21 cellular contexts compared by ENCODE assay signal in the genomic region with DNA sequence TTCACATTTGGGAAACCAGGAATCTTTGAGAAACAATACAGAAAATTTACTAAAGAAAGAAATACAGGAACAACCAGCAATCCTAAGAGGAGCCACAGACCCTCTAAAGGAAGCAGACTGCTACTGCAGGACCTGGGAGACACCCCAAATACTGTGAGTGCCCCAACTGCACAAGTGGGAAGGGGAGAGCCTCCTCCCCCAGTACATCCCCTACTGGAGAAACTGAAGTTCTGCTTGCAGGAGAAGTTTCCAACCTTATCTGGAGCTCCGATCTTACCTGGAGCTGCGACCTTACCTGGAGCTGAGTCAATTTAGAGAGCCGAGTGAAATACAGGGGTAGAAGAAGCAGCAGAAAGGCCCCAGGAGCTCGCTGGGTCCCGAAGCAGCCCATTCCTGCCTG.
"Had no signal": no experiment of that assay in that cellular context is flagged by ENCODE, and none has a peak within 500 bp of the region (broad histone marks: within the 10 kb centered on the region; RNA-seq: fewer than 3 reads in every experiment).

No MANE protein-coding gene starts in this region.

- H3K27me3 ChIP-seq: esophagus squamous epithelium, right atrium auricular region, stomach, thyroid gland, upper lobe of left lung, vagina had no signal

- H3K27me3 Mint-ChIP-seq: activated CD4-positive, alpha-beta memory T cell treated with anti-CD3 and anti-CD28 coated beads for 36 hours; activated CD4-positive, alpha-beta T cell treated with anti-CD3 and anti-CD28 coated beads, Interleukin-2, amount 10 ng/mL, durations not matched to agents 24 days and 14 days; activated naive CD4-positive, alpha-beta T cell treated with anti-CD3 and anti-CD28 coated beads, Interleukin-2, amount 10 ng/mL, durations not matched to agents 7 days and 5 days; activated naive CD8-positive, alpha-beta T cell treated with anti-CD3 and anti-CD28 coated beads, Interleukin-2, amount 10 ng/mL, durations not matched to agents 7 days and 5 days; activated T-cell treated with anti-CD3 and anti-CD28 coated beads, Interleukin-2, amount 50 U/mL, for 24 hours; naive B cell; stimulated activated naive B cell treated with anti-CD40 and anti-IgM and Interleukin-4, amounts not matched to agents 10 μg/mL and 1 μg/mL and 100 μg/mL, for 72 hours had no signal

- H3K4me3 Mint-ChIP-seq: activated CD4-positive, alpha-beta memory T cell treated with anti-CD3 and anti-CD28 coated beads for 36 hours; activated CD4-positive, alpha-beta T cell treated with anti-CD3 and anti-CD28 coated beads, Interleukin-2, amount 10 ng/mL, durations not matched to agents 24 days and 14 days; activated naive CD4-positive, alpha-beta T cell treated with anti-CD3 and anti-CD28 coated beads, Interleukin-2, amount 10 ng/mL, durations not matched to agents 7 days and 5 days; activated naive CD8-positive, alpha-beta T cell treated with anti-CD3 and anti-CD28 coated beads, Interleukin-2, amount 10 ng/mL, durations not matched to agents 7 days and 5 days; activated T-cell treated with anti-CD3 and anti-CD28 coated beads, Interleukin-2, amount 50 U/mL, for 24 hours; mesothelial cell of epicardium; naive B cell; stimulated activated naive B cell treated with anti-CD40 and anti-IgM and Interleukin-4, amounts not matched to agents 10 μg/mL and 1 μg/mL and 100 μg/mL, for 72 hours had no signal

- DNase-seq: activated CD4-positive, alpha-beta memory T cell treated with anti-CD3 and anti-CD28 coated beads for 36 hours; activated CD4-positive, alpha-beta T cell treated with anti-CD3 and anti-CD28 coated beads, Interleukin-2, amount 10 ng/mL, durations not matched to agents 24 days and 14 days; activated CD8-positive, alpha-beta memory T cell treated with anti-CD3 and anti-CD28 coated beads, Interleukin-2, amount 50 U/mL, for 48 hours; activated gamma-delta T cell; activated naive CD4-positive, alpha-beta T cell treated with anti-CD3 and anti-CD28 coated beads, Interleukin-2, amount 10 ng/mL, durations not matched to agents 7 days and 5 days; activated naive CD8-positive, alpha-beta T cell treated with anti-CD3 and anti-CD28 coated beads, Interleukin-2, amount 10 ng/mL, durations not matched to agents 7 days and 5 days; activated T-cell treated with anti-CD3 and anti-CD28 coated beads, Interleukin-2, amount 50 U/mL, for 24 hours; caudate nucleus; esophagus squamous epithelium; mammary epithelial cell; naive B cell; stimulated activated CD4-positive, alpha-beta T cell treated with anti-CD3 and anti-CD28 coated beads, Interleukin-1b, Interleukin-23, amount 100 ng/mL, for 48 hours; stimulated activated naive B cell treated with anti-CD40 and anti-IgM and Interleukin-4, amounts not matched to agents 10 μg/mL and 1 μg/mL and 100 μg/mL, for 72 hours; stomach; thyroid gland; upper lobe of left lung had no signal

- ATAC-seq: activated CD4-positive, CD25-positive, alpha-beta regulatory T cell treated with anti-CD3 and anti-CD28 coated beads, Interleukin-2, amount 50 U/mL, for 24 hours; stimulated activated naive B cell treated with anti-CD40 and anti-IgM and Interleukin-4, amounts not matched to agents 10 μg/mL and 1 μg/mL and 100 μg/mL, for 72 hours had no signal

- H3K27ac ChIP-seq: esophagus squamous epithelium, right atrium auricular region, stomach, thyroid gland, upper lobe of left lung, vagina had no signal

- H3K9me3 Mint-ChIP-seq: activated CD4-positive, alpha-beta memory T cell treated with anti-CD3 and anti-CD28 coated beads for 36 hours; activated naive CD4-positive, alpha-beta T cell treated with anti-CD3 and anti-CD28 coated beads, Interleukin-2, amount 10 ng/mL, durations not matched to agents 7 days and 5 days had no signal

- H3K9me3 ChIP-seq: esophagus squamous epithelium, right atrium auricular region, stomach, thyroid gland, upper lobe of left lung, vagina had no signal

- H3K36me3 Mint-ChIP-seq: activated CD4-positive, alpha-beta memory T cell treated with anti-CD3 and anti-CD28 coated beads for 36 hours; activated naive CD4-positive, alpha-beta T cell treated with anti-CD3 and anti-CD28 coated beads, Interleukin-2, amount 10 ng/mL, durations not matched to agents 7 days and 5 days; activated naive CD8-positive, alpha-beta T cell treated with anti-CD3 and anti-CD28 coated beads, Interleukin-2, amount 10 ng/mL, durations not matched to agents 7 days and 5 days; naive B cell; stimulated activated naive B cell treated with anti-CD40 and anti-IgM and Interleukin-4, amounts not matched to agents 10 μg/mL and 1 μg/mL and 100 μg/mL, for 72 hours had no signal

- H3K27ac Mint-ChIP-seq: activated CD4-positive, alpha-beta memory T cell treated with anti-CD3 and anti-CD28 coated beads for 36 hours; activated CD4-positive, alpha-beta T cell treated with anti-CD3 and anti-CD28 coated beads, Interleukin-2, amount 10 ng/mL, durations not matched to agents 24 days and 14 days; activated naive CD4-positive, alpha-beta T cell treated with anti-CD3 and anti-CD28 coated beads, Interleukin-2, amount 10 ng/mL, durations not matched to agents 7 days and 5 days; activated naive CD8-positive, alpha-beta T cell treated with anti-CD3 and anti-CD28 coated beads, Interleukin-2, amount 10 ng/mL, durations not matched to agents 7 days and 5 days; activated T-cell treated with anti-CD3 and anti-CD28 coated beads, Interleukin-2, amount 50 U/mL, for 24 hours; mesothelial cell of epicardium; naive B cell; stimulated activated naive B cell treated with anti-CD40 and anti-IgM and Interleukin-4, amounts not matched to agents 10 μg/mL and 1 μg/mL and 100 μg/mL, for 72 hours had no signal

- H3K4me2 ChIP-seq: smooth muscle cell had no signal

- H3K4me1 Mint-ChIP-seq: activated CD4-positive, alpha-beta T cell treated with anti-CD3 and anti-CD28 coated beads, Interleukin-2, amount 10 ng/mL, durations not matched to agents 24 days and 14 days; activated naive CD4-positive, alpha-beta T cell treated with anti-CD3 and anti-CD28 coated beads, Interleukin-2, amount 10 ng/mL, durations not matched to agents 7 days and 5 days; activated naive CD8-positive, alpha-beta T cell treated with anti-CD3 and anti-CD28 coated beads, Interleukin-2, amount 10 ng/mL, durations not matched to agents 7 days and 5 days; naive B cell; stimulated activated naive B cell treated with anti-CD40 and anti-IgM and Interleukin-4, amounts not matched to agents 10 μg/mL and 1 μg/mL and 100 μg/mL, for 72 hours had no signal

- H3K4me1 ChIP-seq: right atrium auricular region, thyroid gland, upper lobe of left lung had no signal

- H3K4me3 ChIP-seq: esophagus squamous epithelium, right atrium auricular region, smooth muscle cell, stomach, thyroid gland, upper lobe of left lung, vagina had no signal

- H3K36me3 ChIP-seq: esophagus squamous epithelium, right atrium auricular region, stomach, thyroid gland, upper lobe of left lung, vagina had no signal
